ENCODE assay signal across 26 cellular contexts in the genomic region with DNA sequence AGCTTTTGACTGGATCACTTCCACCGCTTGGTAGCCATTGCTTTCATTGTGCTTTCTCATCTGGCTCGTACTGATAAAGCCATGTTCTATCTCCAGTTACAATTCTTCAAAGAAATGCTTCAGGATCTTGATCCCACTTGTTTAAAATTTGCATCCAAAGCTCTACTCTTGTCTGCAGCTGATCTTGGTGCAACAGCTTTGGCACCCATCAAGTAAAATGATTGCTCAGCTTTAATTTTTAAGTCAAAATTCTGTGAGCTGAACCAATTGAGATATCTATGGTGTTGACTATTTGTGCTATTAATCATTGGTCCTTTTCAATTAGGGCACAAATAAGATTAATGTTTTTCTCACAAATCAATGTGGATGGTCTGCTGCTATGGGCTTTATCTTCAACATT. TPM values are rescaled to one million over a fixed set of nuclear protein-coding genes. Genes with fewer than 3 reads are reported as not detected.
DNase-seq lines count a peak whose midpoint lies in the region; ATAC-seq, FAIRE-seq and TF ChIP-seq lines count a peak whose summit lies in the region.
"Had no signal": no experiment of that assay in that cellular context is flagged by ENCODE, and none has a peak within 500 bp of the region (broad histone marks: within the 10 kb centered on the region; RNA-seq: fewer than 3 reads in every experiment).

No MANE protein-coding gene starts in this region.

- no peak overlapping the region for H3K4me3 ChIP-seq in HepG2 (replicated peaks in 1 of 3; ENCODE audit: insufficient read depth in 1 of 3, low read depth in 2 of 3, low read length in 3 of 3)
- H3K4me3 ChIP-seq in right lobe of liver: no peak overlapping the region
- no peak overlapping the region for H3K4me3 ChIP-seq in GM23338
- H3K4me3 ChIP-seq: BLaER1 treated with 17β-estradiol and CSF1 and Interleukin-3, amounts not matched to agents 10 nM and 100 nM had no signal

- no peaks in the 10 kb centered on the region for H3K27me3 Mint-ChIP-seq in memory B cell
- no peaks in the 10 kb centered on the region for H3K27me3 Mint-ChIP-seq in GM23338 (ENCODE audit: insufficient read depth, low read depth, poor library complexity)
- H3K27me3 Mint-ChIP-seq: B cell; CD4-positive, alpha-beta T cell had no signal

- in situ Hi-C loops in HepG2 (cut with HindIII; ENCODE audit: extremely low pct_ligation_motif_present, low pct_unique_long_range_greater_than_20kb): no loop called here

- H3K36me3 ChIP-seq in HepG2 (replicated peaks in 1 of 2; ENCODE audit: control insufficient read depth in 1 of 2, insufficient read depth in 2 of 2, low read length in 2 of 2) (no peaks in the 10 kb centered on the region), right lobe of liver (no peaks in the 10 kb centered on the region), GM23338 (ENCODE audit: insufficient read depth) (no peaks in the 10 kb centered on the region)
- H3K36me3 ChIP-seq: BLaER1 treated with 17β-estradiol and CSF1 and Interleukin-3, amounts not matched to agents 10 nM and 100 nM had no signal

- no peak for TF ChIP-seq CTCF in HepG2 (CRISPR knock-in tag; IDR thresholded peaks at IDR 0.05)
- no peak for TF ChIP-seq CTCF in right lobe of liver (IDR thresholded peaks at IDR 0.05)
- TF ChIP-seq CTCF in GM23338 (conservative IDR thresholded peaks at IDR 0.05; ENCODE audit: low read depth in 2 of 2): no peak

- DNase-seq in HepG2 (ENCODE audit: low spot score): no peak
- no peak for DNase-seq in right lobe of liver
- no peak for DNase-seq in GM12891 (ENCODE audit: insufficient read length, low spot score)
- peak; percentile 20 for DNase-seq in OCI-M1 (lab: John Stamatoyannopoulos, UW)
- no peak for DNase-seq in memory B cell (ENCODE audit: low spot score in 2 of 2)
- DNase-seq in cerebellum (ENCODE audit: low spot score): no peak
- no peak for DNase-seq in GM23338 (ENCODE audit: low spot score)
- DNase-seq: 8988T; AML-193; CD4-positive, alpha-beta T cell; CD8-positive, alpha-beta T cell; COR-L47; DMS 273 treated with DMSO at 0.1 percent for 48 hours; DMS153; DMS53; DMS79; DND-41; EL; GDM1 had no signal

- H2AFZ ChIP-seq in HepG2 (ENCODE audit: low read length) (no peak overlapping the region), GM23338 (no peak overlapping the region)

- POLR2A ChIA-PET in HepG2 (lab: Yijun Ruan, JAX): no interaction called here

- H3K4me3 Mint-ChIP-seq in memory B cell (no peak overlapping the region), GM23338 (no peak overlapping the region)
- H3K4me3 Mint-ChIP-seq: B cell; CD4-positive, alpha-beta T cell; CD8-positive, alpha-beta T cell had no signal

- no peaks in the 10 kb centered on the region for H4K20me1 ChIP-seq in HepG2 (ENCODE audit: insufficient read depth, low read length)
- no peaks in the 10 kb centered on the region for H4K20me1 ChIP-seq in GM23338 (replicated peaks; ENCODE audit: insufficient read depth)
- H4K20me1 ChIP-seq: BLaER1 treated with 17β-estradiol and CSF1 and Interleukin-3, amounts not matched to agents 10 nM and 100 nM had no signal

- intact Hi-C loops in HepG2 (cut with micrococcal nuclease; ENCODE audit: unreplicated experiment) (no loop called here), right lobe of liver (cut with DNase I) (no loop called here)

- CTCF ChIA-PET in HepG2 (lab: Yijun Ruan, JAX; ENCODE audit: low intra/inter-chr PET ratio, low total read pairs): no interaction called here

- FAIRE-seq in HepG2 (lab: Jason Lieb, UNC) (no peak), GM12891 (lab: Jason Lieb, UNC) (peak; percentile 48)
- FAIRE-seq: A204.1, GM12892 had no signal

- 17% methylated on average over 2 of the region's 2 CpGs for WGBS in HepG2 (ENCODE audit: low lambda C conversion rate)
- whole genome bisulfite sequencing in right lobe of liver (ENCODE audit: insufficient coverage, low coverage, low lambda C conversion rate, missing lambda C conversion rate): 75% methylated on average over 2 of the region's 2 CpGs

- H3K9me3 Mint-ChIP-seq in memory B cell (peaks cover 4% of the 10 kb centered on the region), GM23338 (no peaks in the 10 kb centered on the region)
- H3K9me3 Mint-ChIP-seq: CD4-positive, alpha-beta T cell had no signal

- H3K4me1 Mint-ChIP-seq in memory B cell (peaks cover 31% of the 10 kb centered on the region), GM23338 (peaks cover under 1% of the 10 kb centered on the region; the same call in 1 of the 3 replicates)

- H3F3A ChIP-seq in GM23338 (replicated peaks; ENCODE audit: low read depth): no peaks in the 10 kb centered on the region

- H3K79me2 ChIP-seq in HepG2 (ENCODE audit: insufficient read depth, low read length): no peaks in the 10 kb centered on the region
- H3K79me2 ChIP-seq in GM23338 (replicated peaks; ENCODE audit: insufficient read depth): no peaks in the 10 kb centered on the region

- no peak for TF ChIP-seq EP300 in HepG2 (IDR thresholded peaks at IDR 0.05; ENCODE audit: low read depth in 2 of 2, low read length in 2 of 2)
- no peak for TF ChIP-seq EP300 in HepG2 (CRISPR knock-in tag; IDR thresholded peaks at IDR 0.05; ENCODE audit: borderline replicate concordance)

- H3K4me2 ChIP-seq in HepG2 (ENCODE audit: low read depth, low read length): no peak overlapping the region
- H3K4me2 ChIP-seq in GM23338: no peak overlapping the region
- H3K4me2 ChIP-seq: BLaER1 treated with 17β-estradiol and CSF1 and Interleukin-3, amounts not matched to agents 10 nM and 100 nM had no signal

- H3K27ac Mint-ChIP-seq in memory B cell: peak overlapping the region; percentile 81
- no peak overlapping the region for H3K27ac Mint-ChIP-seq in GM23338
- H3K27ac Mint-ChIP-seq: B cell; CD4-positive, alpha-beta T cell; CD8-positive, alpha-beta T cell had no signal

- no peak for TF ChIP-seq RAD21 in HepG2 (CRISPR knock-in tag; IDR thresholded peaks at IDR 0.05)

- BruUV-seq in HepG2 (replicated peaks; lab: Mats Ljungman, UMichigan): no TSS peak

- H3K9ac ChIP-seq in HepG2 (ENCODE audit: insufficient read depth, low read depth, low read length): no peak overlapping the region
- H3K9ac ChIP-seq: BLaER1 treated with 17β-estradiol and CSF1 and Interleukin-3, amounts not matched to agents 10 nM and 100 nM had no signal

- H3K27me3 ChIP-seq in HepG2 (ENCODE audit: control insufficient read depth in 1 of 2, insufficient read depth in 2 of 2, low read length in 2 of 2): 0 out of 5 replicates have a peak, but pooled peaks cover 0 to 1% of the 10 kb centered on the region in 2 experiments
- H3K27me3 ChIP-seq in right lobe of liver: no peaks in the 10 kb centered on the region
- H3K27me3 ChIP-seq in GM23338 (ENCODE audit: insufficient read depth): no peaks in the 10 kb centered on the region
- H3K27me3 ChIP-seq: BLaER1 treated with 17β-estradiol and CSF1 and Interleukin-3, amounts not matched to agents 10 nM and 100 nM had no signal

- H3K4me1 ChIP-seq in HepG2 (ENCODE audit: insufficient read depth, low read length) (no peaks in the 10 kb centered on the region), right lobe of liver (no peaks in the 10 kb centered on the region), GM23338 (ENCODE audit: insufficient read depth) (peaks cover 3% of the 10 kb centered on the region; the same call in 1 of the 2 replicates)

- 0 out of 2 replicates have a peak, but pooled peaks cover 4% of the 10 kb centered on the region for H3K9me2 ChIP-seq in GM23338 (ENCODE audit: insufficient read depth)

- H3K27ac ChIP-seq in HepG2 (ENCODE audit: extremely low read length, insufficient read depth, low read length) (no peak overlapping the region), right lobe of liver (no peak overlapping the region), GM23338 (ENCODE audit: low read depth) (no peak overlapping the region)
- H3K27ac ChIP-seq: BLaER1 treated with 17β-estradiol and CSF1 and Interleukin-3, amounts not matched to agents 10 nM and 100 nM; C4-2B had no signal

- H3K36me3 Mint-ChIP-seq in memory B cell (peaks cover 5% of the 10 kb centered on the region), GM23338 (ENCODE audit: low read depth) (no peaks in the 10 kb centered on the region; the same call in 2 of the 3 replicates)
- H3K36me3 Mint-ChIP-seq: CD8-positive, alpha-beta T cell had no signal

- ATAC-seq in HepG2: no peak
- ATAC-seq in right lobe of liver: no peak
- no peak for ATAC-seq in memory B cell (ENCODE audit: low read depth)
- no peak for ATAC-seq in GM23338
- ATAC-seq in GM19467 (IDR thresholded peaks at IDR 0.05; ENCODE audit: unreplicated experiment): no peak
- ATAC-seq: CD8-positive, alpha-beta T cell had no signal

- H3K9me3 ChIP-seq in HepG2 (ENCODE audit: low read length) (peaks cover 8% of the 10 kb centered on the region), right lobe of liver (no peaks in the 10 kb centered on the region)

- no peak for TF ChIP-seq POLR2A in HepG2 (IDR thresholded peaks at IDR 0.05; ENCODE audit: insufficient read depth in 1 of 2, low read depth in 2 of 2, low read length in 2 of 2)
- TF ChIP-seq POLR2A in right lobe of liver (IDR thresholded peaks at IDR 0.05): no peak
- TF ChIP-seq POLR2A in GM12891 (IDR thresholded peaks at IDR 0.05; ENCODE audit: low read depth, low read length): no peak

RNA-seq across cellular contexts. Expression of gene DUSP10, which starts 54.8 kb away (rescaled TPM):
- total RNA-seq in HepG2 (2016; rRNA removed; fragmentation: Illumina TruSeq; extraction: Trizol) (2.1 and 2.5 TPM in 2 replicates), right lobe of liver (10 to 100 TPM in 5 of 6 experiments, 1 to 10 TPM in 1; 7.7 to 22.3 (median 16.3) TPM), cerebellum (4.4 TPM)
- 1.0 and 1.1 TPM in 2 replicates for total RNA-seq in HepG2 (2016; cell fraction: cytosol; rRNA removed; fragmentation: Illumina TruSeq; extraction: Trizol; ENCODE audit: low read depth)
- total RNA-seq in HepG2 (2016; cell fraction: insoluble cytoplasmic fraction; rRNA removed; fragmentation: Illumina TruSeq; extraction: Trizol): 2.7 and 2.8 TPM in 2 replicates
- total RNA-seq in HepG2 (2016; cell fraction: membrane; rRNA removed; fragmentation: Illumina TruSeq; extraction: Trizol): 1.8 and 2.0 TPM in 2 replicates
- total RNA-seq in HepG2 (2016; cell fraction: nucleus; rRNA removed; fragmentation: Illumina TruSeq; extraction: Trizol): 3.2 and 3.5 TPM in 2 replicates
- polyA plus RNA-seq in HepG2 (2011; rRNA removed) (4.2 and 4.4 TPM in 2 replicates), GM23338 (2016; fragmentation: Nextera tagmentation; extraction: Ambion mirVana) (1.1 and 1.6 TPM in 2 replicates)
- polyA plus RNA-seq in HepG2 (2011; cell fraction: cytosol; rRNA removed): 5.3 and 5.7 TPM in 2 replicates
- 6.2 and 6.9 TPM in 2 replicates for polyA plus RNA-seq in HepG2 (2011; cell fraction: nucleus; rRNA removed)
- 2.6 and 5.2 TPM in 2 replicates for polyA plus RNA-seq in HepG2 (2012)
- polyA plus RNA-seq in HepG2 (2016; cell fraction: cytosol; fragmentation: Illumina TruSeq; extraction: Trizol; ENCODE audit: low read depth): 0.26 and 0.36 TPM in 2 replicates
- polyA plus RNA-seq in HepG2 (2016; cell fraction: insoluble cytoplasmic fraction; fragmentation: Illumina TruSeq; extraction: Trizol; ENCODE audit: low read depth): 2.8 and 3.3 TPM in 2 replicates
- polyA plus RNA-seq in HepG2 (2016; cell fraction: membrane; fragmentation: Illumina TruSeq; extraction: Trizol; ENCODE audit: low read depth): 1.2 and 1.3 TPM in 2 replicates
- 2.0 and 2.4 TPM in 2 replicates for polyA plus RNA-seq in HepG2 (2016; cell fraction: nucleus; fragmentation: Illumina TruSeq; extraction: Trizol; ENCODE audit: insufficient read depth, low read depth)
- polyA minus RNA-seq in HepG2 (2011; rRNA and poly(A)+ RNA removed; ENCODE audit: low replicate concordance): 11.2 and 16.0 TPM in 2 replicates
- 2.7 and 3.9 TPM in 2 replicates for polyA minus RNA-seq in HepG2 (2011; cell fraction: cytosol; rRNA and poly(A)+ RNA removed)
- polyA minus RNA-seq in HepG2 (2011; cell fraction: nucleus; rRNA and poly(A)+ RNA removed): 13.1 and 15.4 TPM in 2 replicates
- polyA plus RNA-seq in GM12891 (2012; ENCODE audit: low read depth, missing spikeins): 21.9 TPM
- total RNA-seq in GM23338 (2014; rRNA removed; shearing (Covaris generic)): 1.0 and 1.5 TPM in 2 replicates
- total RNA-seq: G401 had no signal
